Comparison of ENCODE assay signal across 1 cellular context in genomic region chr5:154840435-154841272, GRCh38.
TF ChIP-seq lines count a peak whose summit lies in the region.

No MANE protein-coding gene starts in this region.

TF ChIP-seq in K562, 482 proteins besides CTCF, POLR2A, EP300 and RAD21 (continued from another document and continues in another):
- TF ChIP-seq CLOCK (CRISPR knock-in tag; IDR thresholded peaks at IDR 0.05; ENCODE audit: borderline replicate concordance) (no peak), CBFA2T2 (conservative IDR thresholded peaks at IDR 0.05) (peak; percentile 94), THRAP3 (IDR thresholded peaks at IDR 0.05; ENCODE audit: borderline replicate concordance) (no peak), CBFA2T3 (IDR thresholded peaks at IDR 0.05) (peak; percentile 97), FOSL1 (tag; conservative IDR thresholded peaks at IDR 0.05) (peak; percentile 57), DMBX1 (CRISPR knock-in tag; IDR thresholded peaks at IDR 0.05; ENCODE audit: borderline replicate concordance) (peak; percentile 68; the same call in 1 of the 2 replicates), ARID2 (IDR thresholded peaks at IDR 0.05) (no peak), PTTG1 (tag; IDR thresholded peaks at IDR 0.05; ENCODE audit: low read depth) (no peak), KDM1A (IDR thresholded peaks at IDR 0.05) (peak; percentile 82 to 88), MYNN (IDR thresholded peaks at IDR 0.05) (peak; percentile 65), MYNN (CRISPR knock-in tag; IDR thresholded peaks at IDR 0.05) (no peak), TAF15 (IDR thresholded peaks at IDR 0.05; ENCODE audit: low read depth, low read length) (no peak), TCF3 (CRISPR knock-in tag; IDR thresholded peaks at IDR 0.05) (peak; percentile 96), SREBF1 (IDR thresholded peaks at IDR 0.05; ENCODE audit: borderline replicate concordance, low read depth, low read length) (no peak), ZNF184 (CRISPR knock-in tag; IDR thresholded peaks at IDR 0.05) (no peak), TEAD4 (IDR thresholded peaks at IDR 0.05; ENCODE audit: low read length) (peak; percentile 95), TEAD4 (CRISPR knock-in tag; IDR thresholded peaks at IDR 0.05; ENCODE audit: borderline replicate concordance) (no peak), MGA (IDR thresholded peaks at IDR 0.05) (no peak), SMARCE1 (IDR thresholded peaks at IDR 0.05) (peak; percentile 90), SMAD3 (CRISPR knock-in tag; conservative IDR thresholded peaks at IDR 0.05) (no peak; the same call in 1 of the 2 replicates), NEUROD1 (IDR thresholded peaks at IDR 0.05; ENCODE audit: borderline replicate concordance, low read depth, low read length, partially characterized antibody) (peak; percentile 72), ZNF41 (CRISPR knock-in tag; conservative IDR thresholded peaks at IDR 0.05) (no peak), SMARCA4 (IDR thresholded peaks at IDR 0.05) (peak; percentile 95), CREB1 (IDR thresholded peaks at IDR 0.05) (peak; percentile 56; the same call in 1 of the 2 replicates), CREB1 (CRISPR knock-in tag; IDR thresholded peaks at IDR 0.05) (no peak), TEAD1 (CRISPR knock-in tag; IDR thresholded peaks at IDR 0.05) (peak; percentile 83 to 91; a peak in 3 of 4 replicates), KLF16 (IDR thresholded peaks at IDR 0.05) (peak; percentile 90), ZFX (CRISPR knock-in tag; IDR thresholded peaks at IDR 0.05) (peak; percentile 76), ZNF668 (CRISPR knock-in tag; IDR thresholded peaks at IDR 0.05) (0 out of 2 replicates have a peak, but pooled peaks have one; percentile 3), XRCC4 (IDR thresholded peaks at IDR 0.05; ENCODE audit: extremely low read depth, insufficient read depth, insufficient read length) (no peak), STAT5B (CRISPR knock-in tag; IDR thresholded peaks at IDR 0.05) (no peak), PHF8 (IDR thresholded peaks at IDR 0.05; ENCODE audit: borderline replicate concordance, low read length) (no peak; the same call in 1 of the 2 replicates), YBX1 (IDR thresholded peaks at IDR 0.05) (no peak), CREM (IDR thresholded peaks at IDR 0.05; ENCODE audit: low read depth) (peak; percentile 77), CBX2 (IDR thresholded peaks at IDR 0.05; ENCODE audit: insufficient read depth, low read length, poor library complexity, severe bottlenecking) (no peak), TGIF2 (CRISPR knock-in tag; IDR thresholded peaks at IDR 0.05) (no peak), HDAC2 (IDR thresholded peaks at IDR 0.05) (0 out of 2 replicates have a peak, but pooled peaks have one; percentile 66), MIER1 (IDR thresholded peaks at IDR 0.05; ENCODE audit: low read depth) (no peak), ATF1 (CRISPR knock-in tag; IDR thresholded peaks at IDR 0.05) (no peak), ATF1 (tag; IDR thresholded peaks at IDR 0.05) (peak; percentile 58), HDAC1 (IDR thresholded peaks at IDR 0.05) (peak in 1 of 2 experiments; percentile 75; a peak in 1 of 4 replicates), KLF1 (tag; IDR thresholded peaks at IDR 0.05) (no peak)
- TF ChIP-seq, protein P1, sequence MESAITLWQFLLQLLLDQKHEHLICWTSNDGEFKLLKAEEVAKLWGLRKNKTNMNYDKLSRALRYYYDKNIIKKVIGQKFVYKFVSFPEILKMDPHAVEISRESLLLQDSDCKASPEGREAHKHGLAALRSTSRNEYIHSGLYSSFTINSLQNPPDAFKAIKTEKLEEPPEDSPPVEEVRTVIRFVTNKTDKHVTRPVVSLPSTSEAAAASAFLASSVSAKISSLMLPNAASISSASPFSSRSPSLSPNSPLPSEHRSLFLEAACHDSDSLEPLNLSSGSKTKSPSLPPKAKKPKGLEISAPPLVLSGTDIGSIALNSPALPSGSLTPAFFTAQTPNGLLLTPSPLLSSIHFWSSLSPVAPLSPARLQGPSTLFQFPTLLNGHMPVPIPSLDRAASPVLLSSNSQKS (CRISPR knock-in tag; IDR thresholded peaks at IDR 0.05): no peak
- TF ChIP-seq, protein P2, sequence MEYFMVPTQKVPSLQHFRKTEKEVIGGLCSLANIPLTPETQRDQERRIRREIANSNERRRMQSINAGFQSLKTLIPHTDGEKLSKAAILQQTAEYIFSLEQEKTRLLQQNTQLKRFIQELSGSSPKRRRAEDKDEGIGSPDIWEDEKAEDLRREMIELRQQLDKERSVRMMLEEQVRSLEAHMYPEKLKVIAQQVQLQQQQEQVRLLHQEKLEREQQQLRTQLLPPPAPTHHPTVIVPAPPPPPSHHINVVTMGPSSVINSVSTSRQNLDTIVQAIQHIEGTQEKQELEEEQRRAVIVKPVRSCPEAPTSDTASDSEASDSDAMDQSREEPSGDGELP (CRISPR knock-in tag; IDR thresholded peaks at IDR 0.05; ENCODE audit: borderline replicate concordance): 0 out of 2 replicates have a peak, but pooled peaks have one; percentile 43
- TF ChIP-seq, protein P3, sequence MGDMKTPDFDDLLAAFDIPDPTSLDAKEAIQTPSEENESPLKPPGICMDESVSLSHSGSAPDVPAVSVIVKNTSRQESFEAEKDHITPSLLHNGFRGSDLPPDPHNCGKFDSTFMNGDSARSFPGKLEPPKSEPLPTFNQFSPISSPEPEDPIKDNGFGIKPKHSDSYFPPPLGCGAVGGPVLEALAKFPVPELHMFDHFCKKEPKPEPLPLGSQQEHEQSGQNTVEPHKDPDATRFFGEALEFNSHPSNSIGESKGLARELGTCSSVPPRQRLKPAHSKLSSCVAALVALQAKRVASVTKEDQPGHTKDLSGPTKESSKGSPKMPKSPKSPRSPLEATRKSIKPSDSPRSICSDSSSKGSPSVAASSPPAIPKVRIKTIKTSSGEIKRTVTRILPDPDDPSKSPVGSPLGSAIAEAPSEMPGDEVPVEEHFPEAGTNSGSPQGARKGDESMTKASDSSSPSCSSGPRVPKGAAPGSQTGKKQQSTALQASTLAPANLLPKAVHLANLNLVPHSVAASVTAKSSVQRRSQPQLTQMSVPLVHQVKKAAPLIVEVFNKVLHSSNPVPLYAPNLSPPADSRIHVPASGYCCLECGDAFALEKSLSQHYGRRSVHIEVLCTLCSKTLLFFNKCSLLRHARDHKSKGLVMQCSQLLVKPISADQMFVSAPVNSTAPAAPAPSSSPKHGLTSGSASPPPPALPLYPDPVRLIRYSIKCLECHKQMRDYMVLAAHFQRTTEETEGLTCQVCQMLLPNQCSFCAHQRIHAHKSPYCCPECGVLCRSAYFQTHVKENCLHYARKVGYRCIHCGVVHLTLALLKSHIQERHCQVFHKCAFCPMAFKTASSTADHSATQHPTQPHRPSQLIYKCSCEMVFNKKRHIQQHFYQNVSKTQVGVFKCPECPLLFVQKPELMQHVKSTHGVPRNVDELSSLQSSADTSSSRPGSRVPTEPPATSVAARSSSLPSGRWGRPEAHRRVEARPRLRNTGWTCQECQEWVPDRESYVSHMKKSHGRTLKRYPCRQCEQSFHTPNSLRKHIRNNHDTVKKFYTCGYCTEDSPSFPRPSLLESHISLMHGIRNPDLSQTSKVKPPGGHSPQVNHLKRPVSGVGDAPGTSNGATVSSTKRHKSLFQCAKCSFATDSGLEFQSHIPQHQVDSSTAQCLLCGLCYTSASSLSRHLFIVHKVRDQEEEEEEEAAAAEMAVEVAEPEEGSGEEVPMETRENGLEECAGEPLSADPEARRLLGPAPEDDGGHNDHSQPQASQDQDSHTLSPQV (IDR thresholded peaks at IDR 0.05): peak; percentile 81
- TF ChIP-seq, protein P4, sequence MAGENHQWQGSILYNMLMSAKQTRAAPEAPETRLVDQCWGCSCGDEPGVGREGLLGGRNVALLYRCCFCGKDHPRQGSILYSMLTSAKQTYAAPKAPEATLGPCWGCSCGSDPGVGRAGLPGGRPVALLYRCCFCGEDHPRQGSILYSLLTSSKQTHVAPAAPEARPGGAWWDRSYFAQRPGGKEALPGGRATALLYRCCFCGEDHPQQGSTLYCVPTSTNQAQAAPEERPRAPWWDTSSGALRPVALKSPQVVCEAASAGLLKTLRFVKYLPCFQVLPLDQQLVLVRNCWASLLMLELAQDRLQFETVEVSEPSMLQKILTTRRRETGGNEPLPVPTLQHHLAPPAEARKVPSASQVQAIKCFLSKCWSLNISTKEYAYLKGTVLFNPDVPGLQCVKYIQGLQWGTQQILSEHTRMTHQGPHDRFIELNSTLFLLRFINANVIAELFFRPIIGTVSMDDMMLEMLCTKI (IDR thresholded peaks at IDR 0.05; ENCODE audit: partially characterized antibody): no peak
- TF ChIP-seq, protein P5, sequence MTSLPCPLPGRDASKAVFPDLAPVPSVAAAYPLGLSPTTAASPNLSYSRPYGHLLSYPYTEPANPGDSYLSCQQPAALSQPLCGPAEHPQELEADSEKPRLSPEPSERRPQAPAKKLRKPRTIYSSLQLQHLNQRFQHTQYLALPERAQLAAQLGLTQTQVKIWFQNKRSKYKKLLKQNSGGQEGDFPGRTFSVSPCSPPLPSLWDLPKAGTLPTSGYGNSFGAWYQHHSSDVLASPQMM (CRISPR knock-in tag; IDR thresholded peaks at IDR 0.05): no peak
